ENCODE assay signal across 1 cellular context in the genomic region with DNA sequence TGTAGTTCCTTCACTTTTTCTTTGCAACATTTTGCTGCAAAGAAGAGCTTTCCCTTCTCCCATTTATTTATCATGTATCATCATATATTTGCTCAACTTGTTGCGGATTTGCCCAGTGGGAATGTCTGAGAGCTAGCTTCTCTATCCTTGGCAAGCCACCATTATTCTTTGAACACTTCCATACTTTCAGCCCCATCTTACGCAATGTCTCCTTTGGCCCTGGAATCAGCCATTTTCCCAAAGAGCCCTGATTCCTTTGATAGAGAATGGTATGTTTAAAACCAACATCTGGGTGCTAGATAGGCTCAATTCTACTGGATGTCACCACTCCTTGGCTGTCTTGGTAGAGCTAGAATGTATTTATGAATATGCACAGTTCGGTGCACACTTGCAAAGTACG.
TF ChIP-seq lines count a peak whose summit lies in the region.

No MANE protein-coding gene starts in this region.

TF ChIP-seq in HepG2, 621 proteins besides CTCF, POLR2A, EP300 and RAD21:
- TF ChIP-seq, protein P1, sequence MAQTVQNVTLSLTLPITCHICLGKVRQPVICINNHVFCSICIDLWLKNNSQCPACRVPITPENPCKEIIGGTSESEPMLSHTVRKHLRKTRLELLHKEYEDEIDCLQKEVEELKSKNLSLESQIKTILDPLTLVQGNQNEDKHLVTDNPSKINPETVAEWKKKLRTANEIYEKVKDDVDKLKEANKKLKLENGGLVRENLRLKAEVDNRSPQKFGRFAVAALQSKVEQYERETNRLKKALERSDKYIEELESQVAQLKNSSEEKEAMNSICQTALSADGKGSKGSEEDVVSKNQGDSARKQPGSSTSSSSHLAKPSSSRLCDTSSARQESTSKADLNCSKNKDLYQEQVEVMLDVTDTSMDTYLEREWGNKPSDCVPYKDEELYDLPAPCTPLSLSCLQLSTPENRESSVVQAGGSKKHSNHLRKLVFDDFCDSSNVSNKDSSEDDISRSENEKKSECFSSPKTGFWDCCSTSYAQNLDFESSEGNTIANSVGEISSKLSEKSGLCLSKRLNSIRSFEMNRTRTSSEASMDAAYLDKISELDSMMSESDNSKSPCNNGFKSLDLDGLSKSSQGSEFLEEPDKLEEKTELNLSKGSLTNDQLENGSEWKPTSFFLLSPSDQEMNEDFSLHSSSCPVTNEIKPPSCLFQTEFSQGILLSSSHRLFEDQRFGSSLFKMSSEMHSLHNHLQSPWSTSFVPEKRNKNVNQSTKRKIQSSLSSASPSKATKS (CRISPR knock-in tag; IDR thresholded peaks at IDR 0.05) = no peak
- TF ChIP-seq, protein P2, sequence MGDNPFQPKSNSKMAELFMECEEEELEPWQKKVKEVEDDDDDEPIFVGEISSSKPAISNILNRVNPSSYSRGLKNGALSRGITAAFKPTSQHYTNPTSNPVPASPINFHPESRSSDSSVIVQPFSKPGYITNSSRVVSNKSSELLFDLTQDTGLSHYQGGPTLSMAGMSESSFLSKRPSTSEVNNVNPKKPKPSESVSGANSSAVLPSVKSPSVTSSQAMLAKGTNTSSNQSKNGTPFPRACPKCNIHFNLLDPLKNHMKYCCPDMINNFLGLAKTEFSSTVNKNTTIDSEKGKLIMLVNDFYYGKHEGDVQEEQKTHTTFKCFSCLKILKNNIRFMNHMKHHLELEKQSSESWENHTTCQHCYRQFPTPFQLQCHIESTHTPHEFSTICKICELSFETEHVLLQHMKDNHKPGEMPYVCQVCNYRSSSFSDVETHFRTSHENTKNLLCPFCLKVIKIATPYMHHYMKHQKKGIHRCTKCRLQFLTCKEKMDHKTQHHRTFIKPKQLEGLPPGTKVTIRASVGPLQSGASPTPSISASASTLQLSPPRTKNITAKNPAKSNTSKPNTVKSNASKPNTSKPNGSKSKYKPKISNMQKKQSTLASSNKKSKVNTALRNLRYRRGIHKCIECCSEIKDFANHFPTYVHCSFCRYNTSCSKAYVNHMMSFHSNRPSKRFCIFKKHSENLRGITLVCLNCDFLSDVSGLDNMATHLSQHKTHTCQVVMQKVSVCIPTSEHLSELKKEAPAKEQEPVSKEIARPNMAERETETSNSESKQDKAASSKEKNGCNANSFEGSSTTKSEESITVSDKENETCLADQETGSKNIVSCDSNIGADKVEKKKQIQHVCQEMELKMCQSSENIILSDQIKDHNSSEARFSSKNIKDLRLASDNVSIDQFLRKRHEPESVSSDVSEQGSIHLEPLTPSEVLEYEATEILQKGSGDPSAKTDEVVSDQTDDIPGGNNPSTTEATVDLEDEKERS (CRISPR knock-in tag; IDR thresholded peaks at IDR 0.05) = no peak
- TF ChIP-seq, protein P3, sequence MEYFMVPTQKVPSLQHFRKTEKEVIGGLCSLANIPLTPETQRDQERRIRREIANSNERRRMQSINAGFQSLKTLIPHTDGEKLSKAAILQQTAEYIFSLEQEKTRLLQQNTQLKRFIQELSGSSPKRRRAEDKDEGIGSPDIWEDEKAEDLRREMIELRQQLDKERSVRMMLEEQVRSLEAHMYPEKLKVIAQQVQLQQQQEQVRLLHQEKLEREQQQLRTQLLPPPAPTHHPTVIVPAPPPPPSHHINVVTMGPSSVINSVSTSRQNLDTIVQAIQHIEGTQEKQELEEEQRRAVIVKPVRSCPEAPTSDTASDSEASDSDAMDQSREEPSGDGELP (IDR thresholded peaks at IDR 0.05; ENCODE audit: borderline replicate concordance, low read depth) = no peak
- TF ChIP-seq, protein P4, sequence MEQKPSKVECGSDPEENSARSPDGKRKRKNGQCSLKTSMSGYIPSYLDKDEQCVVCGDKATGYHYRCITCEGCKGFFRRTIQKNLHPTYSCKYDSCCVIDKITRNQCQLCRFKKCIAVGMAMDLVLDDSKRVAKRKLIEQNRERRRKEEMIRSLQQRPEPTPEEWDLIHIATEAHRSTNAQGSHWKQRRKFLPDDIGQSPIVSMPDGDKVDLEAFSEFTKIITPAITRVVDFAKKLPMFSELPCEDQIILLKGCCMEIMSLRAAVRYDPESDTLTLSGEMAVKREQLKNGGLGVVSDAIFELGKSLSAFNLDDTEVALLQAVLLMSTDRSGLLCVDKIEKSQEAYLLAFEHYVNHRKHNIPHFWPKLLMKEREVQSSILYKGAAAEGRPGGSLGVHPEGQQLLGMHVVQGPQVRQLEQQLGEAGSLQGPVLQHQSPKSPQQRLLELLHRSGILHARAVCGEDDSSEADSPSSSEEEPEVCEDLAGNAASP (CRISPR knock-in tag; IDR thresholded peaks at IDR 0.05; ENCODE audit: borderline replicate concordance) = no peak
- TF ChIP-seq, protein P5, sequence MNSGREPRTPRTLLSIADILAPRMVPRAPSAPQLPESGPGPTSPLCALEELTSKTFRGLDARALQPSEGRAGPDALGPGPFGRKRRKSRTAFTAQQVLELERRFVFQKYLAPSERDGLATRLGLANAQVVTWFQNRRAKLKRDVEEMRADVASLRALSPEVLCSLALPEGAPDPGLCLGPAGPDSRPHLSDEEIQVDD (CRISPR knock-in tag; IDR thresholded peaks at IDR 0.05; ENCODE audit: borderline replicate concordance) = no peak
- TF ChIP-seq, protein P6, sequence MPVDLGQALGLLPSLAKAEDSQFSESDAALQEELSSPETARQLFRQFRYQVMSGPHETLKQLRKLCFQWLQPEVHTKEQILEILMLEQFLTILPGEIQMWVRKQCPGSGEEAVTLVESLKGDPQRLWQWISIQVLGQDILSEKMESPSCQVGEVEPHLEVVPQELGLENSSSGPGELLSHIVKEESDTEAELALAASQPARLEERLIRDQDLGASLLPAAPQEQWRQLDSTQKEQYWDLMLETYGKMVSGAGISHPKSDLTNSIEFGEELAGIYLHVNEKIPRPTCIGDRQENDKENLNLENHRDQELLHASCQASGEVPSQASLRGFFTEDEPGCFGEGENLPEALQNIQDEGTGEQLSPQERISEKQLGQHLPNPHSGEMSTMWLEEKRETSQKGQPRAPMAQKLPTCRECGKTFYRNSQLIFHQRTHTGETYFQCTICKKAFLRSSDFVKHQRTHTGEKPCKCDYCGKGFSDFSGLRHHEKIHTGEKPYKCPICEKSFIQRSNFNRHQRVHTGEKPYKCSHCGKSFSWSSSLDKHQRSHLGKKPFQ (CRISPR knock-in tag; IDR thresholded peaks at IDR 0.05; ENCODE audit: insufficient replicate concordance) = no peak
- TF ChIP-seq ZFP41 (CRISPR knock-in tag; IDR thresholded peaks at IDR 0.05; ENCODE audit: borderline replicate concordance) (no peak), CEBPB (IDR thresholded peaks at IDR 0.05; ENCODE audit: borderline replicate concordance, low read depth, low read length) (peak; percentile 75), POLR2G (IDR thresholded peaks at IDR 0.05; ENCODE audit: low read depth, low read length) (0 out of 2 replicates have a peak, but pooled peaks have one; percentile 10), POGZ (CRISPR knock-in tag; IDR thresholded peaks at IDR 0.05) (0 out of 2 replicates have a peak, but pooled peaks have one; percentile 49), CEBPG (CRISPR knock-in tag; IDR thresholded peaks at IDR 0.05) (peak; percentile 65)
